In genomic region chr3:15309662-15310335, GRCh38 we compare ENCODE assay signal across 8 cellular contexts. TPM values are rescaled to one million over a fixed set of nuclear protein-coding genes. Genes with fewer than 3 reads are reported as not detected.
A peak's percentile ranks its signal among the peaks of the same experiment; 100 is the strongest.
DNase-seq lines count a peak whose midpoint lies in the region; ATAC-seq, FAIRE-seq and TF ChIP-seq lines count a peak whose summit lies in the region.

No MANE protein-coding gene starts in this region.

- peaks cover 0 to 6% (median 0%) of the 10 kb centered on the region in 3 experiments for H3K36me3 ChIP-seq in naive thymus-derived CD4-positive, alpha-beta T cell (ENCODE audit: control insufficient read depth in 2 of 3, insufficient read depth in 3 of 3, low read length in 3 of 3)
- H3K36me3 ChIP-seq in vagina (no peaks in the 10 kb centered on the region), small intestine (ENCODE audit: control insufficient read depth in 2 of 2, insufficient read depth in 2 of 2, low read length in 2 of 2) (no peaks in the 10 kb centered on the region)

- peak; percentile 73 for DNase-seq in stimulated activated CD4-positive, alpha-beta T cell treated with anti-CD3 and anti-CD28 coated beads, Interleukin-15, amount 100 ng/mL, for 24 hours
- DNase-seq in stimulated activated CD4-positive, alpha-beta T cell treated with anti-CD3 and anti-CD28 coated beads, Interleukin-4, amount 100 ng/mL, for 1 hour: no peak
- DNase-seq in astrocyte of the hippocampus (ENCODE audit: low read depth, low spot score) (peak; percentile 84), vagina (ENCODE audit: extremely low spot score in 2 of 2) (no peak), osteocyte (ENCODE audit: extremely low spot score, unreplicated experiment) (no peak), small intestine (no peak)
- DNase-seq in naive thymus-derived CD4-positive, alpha-beta T cell: no peak
- DNase-seq in effector CD4-positive, alpha-beta T cell: no peak

- FAIRE-seq in small intestine (lab: Jason Lieb, UNC): no peak

- TF ChIP-seq CTCF in vagina (IDR thresholded peaks at IDR 0.05) (no peak), osteocyte (IDR thresholded peaks at IDR 0.05) (no peak)

- no peak for ATAC-seq in naive thymus-derived CD4-positive, alpha-beta T cell

- POLR2A ChIA-PET in naive thymus-derived CD4-positive, alpha-beta T cell (lab: Charles Lee): interaction anchor here (0.6 to 3.2 kb wide), 7 partner anchors 10 to 95 kb away, joined by 3 to 18 read pairs (median 3); no protein-coding TSS in a partner anchor

- peak overlapping the region in 6 of 10 donors; percentile 17 to 69 (median 46) for H3K4me3 Mint-ChIP-seq in naive thymus-derived CD4-positive, alpha-beta T cell
- no peak overlapping the region for H3K4me3 Mint-ChIP-seq in osteocyte (ENCODE audit: unreplicated experiment)

- no peak overlapping the region for H3K27ac ChIP-seq in naive thymus-derived CD4-positive, alpha-beta T cell (ENCODE audit: low read depth, low read length)
- H3K27ac ChIP-seq in vagina (peak overlapping the region; percentile 54), small intestine (ENCODE audit: low read depth in 1 of 2, low read length in 1 of 2) (no peak overlapping the region)

- no peak for TF ChIP-seq POLR2A in vagina (IDR thresholded peaks at IDR 0.05)

- H3K36me3 Mint-ChIP-seq in naive thymus-derived CD4-positive, alpha-beta T cell: peaks cover 0 to 35% (median 19%) of the 10 kb centered on the region in 5 donors
- H3K36me3 Mint-ChIP-seq in osteocyte (ENCODE audit: unreplicated experiment): no peaks in the 10 kb centered on the region

- no peak overlapping the region for H3K4me3 ChIP-seq in naive thymus-derived CD4-positive, alpha-beta T cell (ENCODE audit: low read length)
- H3K4me3 ChIP-seq in vagina: no peak overlapping the region
- no peak overlapping the region for H3K4me3 ChIP-seq in small intestine (ENCODE audit: low read depth in 1 of 2, low read length in 2 of 2)

- H3K4me1 ChIP-seq in naive thymus-derived CD4-positive, alpha-beta T cell (ENCODE audit: control insufficient read depth in 2 of 2, insufficient read depth in 2 of 2, low read length in 2 of 2): peaks cover 44 to 52% of the 10 kb centered on the region in 2 donors
- H3K4me1 ChIP-seq in vagina (peaks cover 61% of the 10 kb centered on the region), small intestine (ENCODE audit: control insufficient read depth in 2 of 2, insufficient read depth in 1 of 2, low read depth in 1 of 2, low read length in 1 of 2) (peaks cover 0 to 5% of the 10 kb centered on the region in 2 donors)

- intact Hi-C loops in naive thymus-derived CD4-positive, alpha-beta T cell (cut with micrococcal nuclease): loop anchor here (1.0 to 2.0 kb wide), 9 partner anchors 11 to 69 kb away; partner anchors contain the start of gene SH3BP5 (in 2 of the 2)
- intact Hi-C loops in vagina (cut with DNase I): no loop called here

- H3K4me1 Mint-ChIP-seq in naive thymus-derived CD4-positive, alpha-beta T cell: peaks cover 36 to 72% (median 63%) of the 10 kb centered on the region in 7 donors
- peaks cover 8% of the 10 kb centered on the region for H3K4me1 Mint-ChIP-seq in osteocyte (ENCODE audit: unreplicated experiment)

- 65 to 72% (median 70%) methylated on average over 6 of the region's 6 CpGs for WGBS in small intestine, 3 donors

- H3K27me3 ChIP-seq in naive thymus-derived CD4-positive, alpha-beta T cell (ENCODE audit: control insufficient read depth in 2 of 2, insufficient read depth in 2 of 2, low read length in 2 of 2): no peaks in the 10 kb centered on the region
- H3K27me3 ChIP-seq in vagina: no peaks in the 10 kb centered on the region
- no peaks in the 10 kb centered on the region for H3K27me3 ChIP-seq in small intestine (ENCODE audit: control insufficient read depth in 2 of 2, insufficient read depth in 2 of 2, low read length in 2 of 2)

- no peaks in the 10 kb centered on the region for H3K27me3 Mint-ChIP-seq in naive thymus-derived CD4-positive, alpha-beta T cell
- no peaks in the 10 kb centered on the region for H3K27me3 Mint-ChIP-seq in osteocyte (ENCODE audit: unreplicated experiment)

- CTCF ChIA-PET in naive thymus-derived CD4-positive, alpha-beta T cell (lab: Charles Lee): interaction anchor here (1.3 kb wide), 1 partner anchor 68 kb away, joined by 3 read pairs; no protein-coding TSS in a partner anchor

- peak overlapping the region in 8 of 9 donors; percentile 23 to 89 (median 66) for H3K27ac Mint-ChIP-seq in naive thymus-derived CD4-positive, alpha-beta T cell
- no peak overlapping the region for H3K27ac Mint-ChIP-seq in osteocyte (ENCODE audit: unreplicated experiment)

- H3K9me3 ChIP-seq in naive thymus-derived CD4-positive, alpha-beta T cell (ENCODE audit: control insufficient read depth in 2 of 3, low read length in 3 of 3): no peaks in the 10 kb centered on the region
- H3K9me3 ChIP-seq in vagina (no peaks in the 10 kb centered on the region), small intestine (ENCODE audit: control insufficient read depth, low read depth) (no peaks in the 10 kb centered on the region)

- H3K9me3 Mint-ChIP-seq in naive thymus-derived CD4-positive, alpha-beta T cell: no peaks in the 10 kb centered on the region
- H3K9me3 Mint-ChIP-seq in osteocyte (ENCODE audit: unreplicated experiment): no peaks in the 10 kb centered on the region

RNA-seq across cellular contexts. Expression of gene SH3BP5, which starts 22.6 kb away (rescaled TPM):
- total RNA-seq in naive thymus-derived CD4-positive, alpha-beta T cell: 10 to 100 TPM; 18.5 to 64.7 (median 39.5) TPM
- 10 to 100 TPM; 38.2 to 49.6 TPM for polyA plus RNA-seq in naive thymus-derived CD4-positive, alpha-beta T cell
- total RNA-seq in vagina (78.6 TPM), osteocyte (4.5 and 5.9 TPM in 2 replicates)
- 10 to 100 TPM in 2 of 3 donors, 1 to 10 TPM in 1; 4.9 to 24.0 (median 14.3) TPM for polyA plus RNA-seq in small intestine

Comparison
In these comparisons a context has a peak if more than half of its experiments do, and no peak if none do; other contexts are left out.
1. DNase-seq: peak in stimulated activated CD4-positive, alpha-beta T cell treated with anti-CD3 and anti-CD28 coated beads, Interleukin-15, amount 100 ng/mL, for 24 hours (single experiment) and astrocyte of the hippocampus (single experiment); none in stimulated activated CD4-positive, alpha-beta T cell treated with anti-CD3 and anti-CD28 coated beads, Interleukin-4, amount 100 ng/mL, for 1 hour (single experiment), naive thymus-derived CD4-positive, alpha-beta T cell (0 of 9), vagina (0 of 2), effector CD4-positive, alpha-beta T cell (single experiment), osteocyte (single experiment) and small intestine (single experiment).